In genomic region chr6:6569768-6570167, GRCh38 we compare ENCODE assay signal across 33 cellular contexts. TPM values are rescaled to one million over a fixed set of nuclear protein-coding genes. Genes with fewer than 3 reads are reported as not detected.
"Had no signal": no experiment of that assay in that cellular context is flagged by ENCODE, and none has a peak within 500 bp of the region (broad histone marks: within the 10 kb centered on the region; RNA-seq: fewer than 3 reads in every experiment).

No MANE protein-coding gene starts in this region.

- FAIRE-seq: endothelial cell of umbilical vein, frontal cortex, pancreas had no signal

- H3K9me3 ChIP-seq: esophagus squamous epithelium, neutrophil, pancreas, suprapubic skin, transverse colon, upper lobe of right lung, uterus had no signal

- ATAC-seq: left colon; lower lobe of right lung; natural killer cell; sciatic nerve; stimulated activated naive CD8-positive, alpha-beta T cell treated with anti-CD3 and anti-CD28 coated beads, Interleukin-15, amount 100 ng/mL, for 72 hours had no signal

- H3K36me3 ChIP-seq: esophagus squamous epithelium, left ventricle myocardium inferior, lower lobe of right lung, neutrophil, pancreas, suprapubic skin, transverse colon, upper lobe of right lung, uterus had no signal

- DNase-seq: dermis blood vessel endothelial cell; effector memory CD4-positive, alpha-beta T cell; erythroblast; esophagus squamous epithelium; hypothalamus; immature natural killer cell; islet precursor cell; kidney glomerular epithelial cell; left colon; left ventricle myocardium inferior; lower lobe of right lung; natural killer cell; pancreas; retina; stimulated activated CD4-positive, alpha-beta T cell treated with anti-CD3 and anti-CD28 coated beads, Interleukin-12 subunit alpha, Interleukin-12 subunit beta, amount 100 ng/mL, for 4 hours; stimulated activated CD4-positive, alpha-beta T cell treated with anti-CD3 and anti-CD28 coated beads, Interleukin-1b, Interleukin-23, amount 100 ng/mL, for 48 hours; stimulated activated CD4-positive, alpha-beta T cell treated with anti-CD3 and anti-CD28 coated beads, Interleukin-4, amount 100 ng/mL, for 1 hour; stimulated activated CD8-positive, alpha-beta memory T cell treated with anti-CD3 and anti-CD28 coated beads, Interleukin-4, amount 100 ng/mL, for 48 hours; stimulated activated naive CD4-positive, alpha-beta T cell; stimulated activated naive CD8-positive, alpha-beta T cell treated with anti-CD3 and anti-CD28 coated beads, Interleukin-15, amount 100 ng/mL, for 72 hours; transverse colon; upper lobe of right lung; uterus had no signal

- H3K4me2 ChIP-seq: smooth muscle cell had no signal

- H3K4me1 ChIP-seq: esophagus squamous epithelium, left ventricle myocardium inferior, lower lobe of right lung, suprapubic skin, transverse colon, upper lobe of right lung, uterus had no signal

- H3K4me3 ChIP-seq: coronary artery, esophagus squamous epithelium, left ventricle myocardium inferior, lower lobe of right lung, pancreas, smooth muscle cell, suprapubic skin, transverse colon, upper lobe of right lung, uterus had no signal

- H3K27ac ChIP-seq: coronary artery, esophagus squamous epithelium, left ventricle myocardium inferior, lower lobe of right lung, neutrophil, pancreas, suprapubic skin, transverse colon, upper lobe of right lung, uterus had no signal

- H3K27me3 ChIP-seq: neutrophil, pancreas, upper lobe of right lung, uterus had no signal

RNA-seq across cellular contexts. Expression of gene LY86, which starts 18.8 kb away (rescaled TPM):
- total RNA-seq: dermis blood vessel endothelial cell, endothelial cell of umbilical vein, myocyte, neural crest cell, pulmonary artery endothelial cell, smooth muscle cell had no signal
- polyA plus RNA-seq: endothelial cell of umbilical vein, smooth muscle cell had no signal
